Comparison of ENCODE assay signal across 8 cellular contexts in genomic region chr2:231052494-231053451, GRCh38. TPM values are rescaled to one million over a fixed set of nuclear protein-coding genes. Genes with fewer than 3 reads are reported as not detected.
A peak's percentile ranks its signal among the peaks of the same experiment; 100 is the strongest.
DNase-seq lines count a peak whose midpoint lies in the region; ATAC-seq and TF ChIP-seq lines count a peak whose summit lies in the region.

No MANE protein-coding gene starts in this region.

- no peaks in the 10 kb centered on the region for H3K9me3 Mint-ChIP-seq in HFFc6

- H3K4me3 Mint-ChIP-seq in HFFc6 (peak overlapping the region; percentile 89), T-helper 17 cell (peak overlapping the region; percentile 91)

- peak; percentile 57 for DNase-seq in HFFc6
- DNase-seq in NCI-H1092 (lab: John Stamatoyannopoulos, UW) = peak; percentile 67
- peak; percentile 70 to 78 (median 73) for DNase-seq in T-helper 17 cell
- DNase-seq in anterior cingulate cortex (lab: John Stamatoyannopoulos, UW) = peak in 56 of 58 donors; percentile 48 to 92 (median 77)
- DNase-seq in hippocampal formation (lab: John Stamatoyannopoulos, UW) = peak; percentile 81
- peak; percentile 25 for DNase-seq in retinal pigment epithelial cell (ENCODE audit: low read depth)
- no peak for DNase-seq in NK-92 treated with Interleukin-12 subunit alpha and Interleukin-12 subunit beta, amount 100 ng/mL, for 24 hours (lab: John Stamatoyannopoulos, UW)

- H3K4me1 Mint-ChIP-seq in HFFc6 (ENCODE audit: low read depth) = peaks cover 22% of the 10 kb centered on the region
- H3K4me1 Mint-ChIP-seq in T-helper 17 cell = peaks cover 22% of the 10 kb centered on the region

- peak; percentile 72 for ATAC-seq in T-helper 17 cell

- H3K27ac Mint-ChIP-seq in HFFc6 (no peak overlapping the region), T-helper 17 cell (peak overlapping the region; percentile 79)

- H3K27me3 Mint-ChIP-seq in HFFc6 (ENCODE audit: insufficient read depth) (peaks cover 14% of the 10 kb centered on the region), T-helper 17 cell (peaks cover 12% of the 10 kb centered on the region)

- H3K9me3 ChIP-seq in T-helper 17 cell (ENCODE audit: control insufficient read depth, low read length, poor library complexity, severe bottlenecking) = no peaks in the 10 kb centered on the region

- H3K36me3 Mint-ChIP-seq in HFFc6 (ENCODE audit: low read depth) = peaks cover 5% of the 10 kb centered on the region
- H3K36me3 Mint-ChIP-seq in T-helper 17 cell (ENCODE audit: low read depth) = peaks cover 5% of the 10 kb centered on the region

- H3K4me3 ChIP-seq in GM08714 (ENCODE audit: low read length) (peak overlapping the region; percentile 62; the same call in 1 of the 2 replicates), retinal pigment epithelial cell (ENCODE audit: low read length) (peak overlapping the region; percentile 57)

- TF ChIP-seq CTCF in HFFc6 (IDR thresholded peaks at IDR 0.05) (peak; percentile 95), retinal pigment epithelial cell (conservative IDR thresholded peaks at IDR 0.05; ENCODE audit: low read depth, low read length) (peak; percentile 92)

RNA-seq across cellular contexts. Expression of gene PSMD1, which starts 3.9 kb away (rescaled TPM):
- total RNA-seq in HFFc6 (2021; fragmentation: NEBNext Ultra II Directional; extraction: Animal tissue kit (Norgen Biotek cat#: 25700)) = 100 to 1,000 TPM; 139 to 200 (median 167) TPM
- 10 to 100 TPM; 42.8 to 43.5 TPM for total RNA-seq in T-helper 17 cell

RNA-seq across cellular contexts. Expression of gene C2orf72, which starts 15.4 kb away (rescaled TPM):
- total RNA-seq in HFFc6 (2021; fragmentation: NEBNext Ultra II Directional; extraction: Animal tissue kit (Norgen Biotek cat#: 25700)) = not detected
- not detected for total RNA-seq in T-helper 17 cell

RNA-seq across cellular contexts. Expression of gene SPATA3, which starts 56.9 kb away (rescaled TPM):
- total RNA-seq in HFFc6 (2021; fragmentation: NEBNext Ultra II Directional; extraction: Animal tissue kit (Norgen Biotek cat#: 25700)) = not detected
- not detected for total RNA-seq in T-helper 17 cell
